ENCODE assay signal across 15 cellular contexts in the genomic region with DNA sequence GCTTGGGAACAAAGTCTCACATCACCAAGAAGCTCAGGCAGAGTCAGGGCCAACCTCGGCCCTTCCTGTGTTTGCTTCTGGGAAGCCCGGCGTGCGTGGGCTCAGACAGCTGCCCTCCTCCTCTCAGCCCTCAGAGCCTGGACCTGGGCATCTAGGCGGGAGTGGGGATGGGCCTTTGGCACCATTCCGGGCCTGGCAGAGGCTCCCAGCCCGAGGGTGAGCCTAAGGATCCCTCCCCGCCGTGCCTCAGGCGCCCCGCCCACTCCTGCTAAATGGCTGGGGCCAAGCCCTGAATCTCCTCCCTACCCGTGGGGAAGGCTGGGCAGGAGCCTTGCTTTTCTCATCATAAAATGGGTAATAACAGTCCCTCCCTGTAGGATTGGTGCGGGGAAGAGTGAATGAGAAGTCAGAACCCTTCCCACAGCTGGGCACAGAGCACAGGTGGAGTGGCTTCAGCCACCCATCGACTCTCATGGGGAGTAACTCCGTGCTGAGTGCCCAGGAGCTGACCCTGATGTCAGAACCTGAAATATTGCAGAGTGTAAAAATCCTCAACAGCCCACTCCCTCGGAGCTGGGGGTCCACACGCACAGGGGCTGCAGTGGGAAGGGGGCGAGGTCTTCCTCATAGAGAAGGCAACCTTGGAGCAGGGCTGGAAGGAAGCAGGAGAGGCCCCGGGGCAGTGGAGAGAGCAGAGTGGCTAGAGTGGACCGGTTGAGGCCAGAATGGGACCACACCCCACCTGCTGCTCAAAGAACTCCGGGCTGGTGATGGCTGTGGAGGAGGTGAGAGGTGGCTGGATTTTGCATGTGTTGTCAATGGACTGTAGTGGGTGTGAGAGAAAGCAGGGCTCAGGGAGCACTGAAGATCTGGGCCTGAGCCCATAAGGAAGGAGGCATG. TPM values are rescaled to one million over a fixed set of nuclear protein-coding genes. Genes with fewer than 3 reads are reported as not detected.
A peak's percentile ranks its signal among the peaks of the same experiment; 100 is the strongest.
DNase-seq lines count a peak whose midpoint lies in the region; ATAC-seq and TF ChIP-seq lines count a peak whose summit lies in the region.
"Had no signal": no experiment of that assay in that cellular context is flagged by ENCODE, and none has a peak within 500 bp of the region (broad histone marks: within the 10 kb centered on the region; RNA-seq: fewer than 3 reads in every experiment).

No MANE protein-coding gene starts in this region.

- no peaks in the 10 kb centered on the region for H3K36me3 ChIP-seq in HEK293 (ENCODE audit: control insufficient read depth in 2 of 2, insufficient read depth in 1 of 2, low read length in 2 of 2)
- no peaks in the 10 kb centered on the region for H3K36me3 ChIP-seq in PC-9 (ENCODE audit: low read depth)

- H3F3A ChIP-seq in PC-9 (ENCODE audit: insufficient read depth, low read depth): peaks cover 1% of the 10 kb centered on the region; the same call in 1 of the 2 replicates

- no peaks in the 10 kb centered on the region for H4K20me1 ChIP-seq in PC-9 (ENCODE audit: insufficient read depth)

- no peaks in the 10 kb centered on the region for H3K27me3 ChIP-seq in PC-9 (ENCODE audit: insufficient read depth, low read depth)

- POLR2A ChIA-PET in HEK293 (lab: Yijun Ruan, JAX): interaction anchor here (1.4 kb wide), 1 partner anchor 25 kb away, joined by 7 read pairs; a partner anchor contains a TSS
- POLR2A ChIA-PET in PC-9 (lab: Charles Lee; ENCODE audit: unreplicated experiment): no interaction called here

- H3K9me2 ChIP-seq in PC-9 (ENCODE audit: insufficient read depth): no peaks in the 10 kb centered on the region

- no peaks in the 10 kb centered on the region for H3K27me3 Mint-ChIP-seq in neural crest cell (ENCODE audit: low read depth)
- H3K27me3 Mint-ChIP-seq: activated naive CD8-positive, alpha-beta T cell treated with anti-CD3 and anti-CD28 coated beads, Interleukin-2, amount 10 ng/mL, durations not matched to agents 7 days and 5 days; stimulated activated naive CD8-positive, alpha-beta T cell treated with anti-CD3 and anti-CD28 coated beads, Interleukin-15, amount 100 ng/mL, for 72 hours had no signal

- no peak overlapping the region for H3K27ac Mint-ChIP-seq in neural crest cell (ENCODE audit: unreplicated experiment)
- H3K27ac Mint-ChIP-seq: mesothelial cell of epicardium; stimulated activated naive CD8-positive, alpha-beta T cell treated with anti-CD3 and anti-CD28 coated beads, Interleukin-15, amount 100 ng/mL, for 72 hours had no signal

- no peak overlapping the region for H2AFZ ChIP-seq in PC-9

- H3K4me1 Mint-ChIP-seq in neural crest cell: peaks cover 19% of the 10 kb centered on the region

- peak overlapping the region; percentile 18; the same call in 1 of the 2 replicates for H3K4me2 ChIP-seq in PC-9

- CTCF ChIA-PET in HEK293 (lab: Yijun Ruan, JAX) (interaction anchor here (2.2 to 3.3 kb wide), 3 partner anchors 13 to 372 kb away, joined by 9 to 21 read pairs (median 17); a partner anchor contains a TSS), PC-9 (lab: Charles Lee) (no interaction called here)

- no peaks in the 10 kb centered on the region for H3K9me3 ChIP-seq in HEK293 (ENCODE audit: control insufficient read depth, insufficient read depth, low read depth, low read length)
- no peaks in the 10 kb centered on the region for H3K9me3 ChIP-seq in PC-9 (ENCODE audit: insufficient read depth, low read depth)

- H3K27ac ChIP-seq in HEK293 (ENCODE audit: extremely low read depth, low read depth, low read length) (no peak overlapping the region), PC-9 (no peak overlapping the region), epithelial cell of prostate (peak overlapping the region; percentile 69)

- peaks cover 6% of the 10 kb centered on the region for H3K9me3 Mint-ChIP-seq in neural crest cell
- H3K9me3 Mint-ChIP-seq: activated naive CD8-positive, alpha-beta T cell treated with anti-CD3 and anti-CD28 coated beads, Interleukin-2, amount 10 ng/mL, durations not matched to agents 7 days and 5 days had no signal

- intact Hi-C loops in PC-9 (cut with micrococcal nuclease; ENCODE audit: unreplicated experiment): no loop called here

- no peaks in the 10 kb centered on the region for H3K36me3 Mint-ChIP-seq in neural crest cell (ENCODE audit: low read depth)

- TF ChIP-seq CTCF in HEK293 (tag by site-specific recombination; IDR thresholded peaks at IDR 0.05) (no peak), PC-9 (conservative IDR thresholded peaks at IDR 0.05) (no peak), neural crest cell (conservative IDR thresholded peaks at IDR 0.05) (no peak)

- DNase-seq in PC-9 (peak in 1 of 2 experiments; percentile 57), epithelial cell of prostate (ENCODE audit: low read depth, low spot score) (no peak), neural crest cell (ENCODE audit: low read depth, low spot score) (no peak), hippocampal formation (lab: John Stamatoyannopoulos, UW) (no peak), AG08395 (ENCODE audit: low spot score) (no peak), GM19238 (ENCODE audit: insufficient read length, low spot score) (no peak)
- DNase-seq: activated CD8-positive, alpha-beta T cell treated with anti-CD3 and anti-CD28 coated beads, Interleukin-2, amount 10 ng/mL, durations not matched to agents 7 days and 5 days; activated naive CD8-positive, alpha-beta T cell treated with anti-CD3 and anti-CD28 coated beads, Interleukin-2, amount 10 ng/mL, durations not matched to agents 7 days and 5 days; EL; GOT3; right cardiac atrium; stimulated activated naive CD8-positive, alpha-beta T cell treated with anti-CD3 and anti-CD28 coated beads, Interleukin-15, amount 100 ng/mL, for 72 hours had no signal

- no peaks in the 10 kb centered on the region for H3K79me2 ChIP-seq in PC-9 (ENCODE audit: low read depth)

- H3K4me1 ChIP-seq in HEK293 (ENCODE audit: control insufficient read depth, insufficient read depth, low read length) (no peaks in the 10 kb centered on the region), PC-9 (replicated peaks; ENCODE audit: insufficient read depth) (peaks cover 23% of the 10 kb centered on the region)

- no peak for ATAC-seq in GM18873 (IDR thresholded peaks at IDR 0.05; ENCODE audit: low FRiP score, unreplicated experiment)
- ATAC-seq: activated CD8-positive, alpha-beta T cell treated with anti-CD3 and anti-CD28 coated beads, Interleukin-2, amount 10 ng/mL, durations not matched to agents 7 days and 5 days; right cardiac atrium; stimulated activated naive CD8-positive, alpha-beta T cell treated with anti-CD3 and anti-CD28 coated beads, Interleukin-15, amount 100 ng/mL, for 72 hours had no signal

- H3K4me3 ChIP-seq in HEK293 (ENCODE audit: low read depth, low read length) (no peak overlapping the region), PC-9 (no peak overlapping the region)

- H3K4me3 Mint-ChIP-seq in neural crest cell: peak overlapping the region; percentile 71

- no TSS peak for BruUV-seq in PC-9 (replicated peaks; lab: Mats Ljungman, UMichigan)

TF ChIP-seq in HEK293, 187 proteins besides CTCF, POLR2A, EP300 and RAD21:
- peak; percentile 54 for TF ChIP-seq KLF1 (tag by site-specific recombination; IDR thresholded peaks at IDR 0.05)
- no peak for TF ChIP-seq ZNF354C (tag by site-specific recombination; IDR thresholded peaks at IDR 0.05; ENCODE audit: borderline replicate concordance, low read depth)
- TF ChIP-seq ZFHX2 (tag by site-specific recombination; conservative IDR thresholded peaks at IDR 0.05): peak; percentile 19; the same call in 1 of the 2 replicates

RNA-seq across cellular contexts. Expression of a gene that starts 18.8 kb away (rescaled TPM):
- total RNA-seq in PC-9 (2021) (5.1 and 7.6 TPM in 2 replicates), neural crest cell (78.3 and 80.0 TPM in 2 replicates)

RNA-seq across cellular contexts. Expression of a gene that starts 24.8 kb away (rescaled TPM):
- total RNA-seq in PC-9 (2021) (10.7 and 14.1 TPM in 2 replicates), neural crest cell (1.1 and 1.6 TPM in 2 replicates)
